ENCODE assay signal across 6 cellular contexts in genomic region chr19:1904385-1905070, GRCh38. TPM values are rescaled to one million over a fixed set of nuclear protein-coding genes. Genes with fewer than 3 reads are reported as not detected.
DNase-seq lines count a peak whose midpoint lies in the region; ATAC-seq and TF ChIP-seq lines count a peak whose summit lies in the region.

No MANE protein-coding gene starts in this region.

- WGBS in upper lobe of left lung, 2 donors: 34 to 39% methylated on average over 12 of the region's 12 CpGs

- H3K27ac ChIP-seq in upper lobe of left lung: peak overlapping the region; percentile 84 to 96 (median 87)

- H3K4me3 ChIP-seq in upper lobe of left lung: peak overlapping the region in 3 of 4 donors; percentile 77 to 90 (median 90)

- peak overlapping the region; percentile 85 for H3K4me3 Mint-ChIP-seq in activated naive CD4-positive, alpha-beta T cell treated with anti-CD3 and anti-CD28 coated beads, Interleukin-2, amount 50 U/mL, for 24 hours

- ATAC-seq in upper lobe of left lung (ENCODE audit: low FRiP score in 2 of 2) (peak; percentile 15 to 67), GM18520 (IDR thresholded peaks at IDR 0.05; ENCODE audit: unreplicated experiment) (no peak)

- no peaks in the 10 kb centered on the region for H3K9me3 Mint-ChIP-seq in activated naive CD4-positive, alpha-beta T cell treated with anti-CD3 and anti-CD28 coated beads, Interleukin-2, amount 50 U/mL, for 24 hours

- no peaks in the 10 kb centered on the region for H3K36me3 ChIP-seq in upper lobe of left lung

- no peak for TF ChIP-seq CTCF in upper lobe of left lung (IDR thresholded peaks at IDR 0.05)

- H3K27me3 ChIP-seq in upper lobe of left lung: no peaks in the 10 kb centered on the region

- no peaks in the 10 kb centered on the region for H3K9me3 ChIP-seq in upper lobe of left lung

- no peak for TF ChIP-seq EP300 in upper lobe of left lung (IDR thresholded peaks at IDR 0.05)

- no peak for DNase-seq in activated naive CD4-positive, alpha-beta T cell treated with Interleukin-2 at 50 U/mL for 16 hours
- DNase-seq in RPMI8226: peak; percentile 93
- DNase-seq in iPS DF 19.7 (ENCODE audit: low read depth, low spot score): peak; percentile 90
- DNase-seq in upper lobe of left lung: peak in 1 of 2 donors; percentile 90

- peak overlapping the region; percentile 56 for H3K27ac Mint-ChIP-seq in activated naive CD4-positive, alpha-beta T cell treated with anti-CD3 and anti-CD28 coated beads, Interleukin-2, amount 50 U/mL, for 24 hours

- peak in 1 of 4 donors; percentile 43 for TF ChIP-seq POLR2A in upper lobe of left lung (IDR thresholded peaks at IDR 0.05)

- H3K36me3 Mint-ChIP-seq in activated naive CD4-positive, alpha-beta T cell treated with anti-CD3 and anti-CD28 coated beads, Interleukin-2, amount 50 U/mL, for 24 hours: no peaks in the 10 kb centered on the region

- no peaks in the 10 kb centered on the region for H3K27me3 Mint-ChIP-seq in activated naive CD4-positive, alpha-beta T cell treated with anti-CD3 and anti-CD28 coated beads, Interleukin-2, amount 50 U/mL, for 24 hours

- peaks cover 29 to 55% (median 43%) of the 10 kb centered on the region in 4 donors for H3K4me1 ChIP-seq in upper lobe of left lung

- H3K4me1 Mint-ChIP-seq in activated naive CD4-positive, alpha-beta T cell treated with anti-CD3 and anti-CD28 coated beads, Interleukin-2, amount 50 U/mL, for 24 hours: peaks cover 34% of the 10 kb centered on the region

RNA-seq across cellular contexts. Expression of gene ADAT3, which starts 0.7 kb away (rescaled TPM):
- total RNA-seq in upper lobe of left lung: 10 to 100 TPM in 4 of 6 donors, 1 to 10 TPM in 2; 6.1 to 25.1 (median 12.0) TPM

RNA-seq across cellular contexts. Expression of gene SCAMP4, which starts 0.7 kb away (rescaled TPM):
- total RNA-seq in upper lobe of left lung: 100 to 1,000 TPM in 1 of 6 donors, 10 to 100 TPM in 5; 52.0 to 117 (median 75.3) TPM

RNA-seq across cellular contexts. Expression of gene ABHD17A, which starts 19.2 kb away (rescaled TPM):
- total RNA-seq in upper lobe of left lung: 100 to 1,000 TPM in 4 of 6 donors, 10 to 100 TPM in 2; 63.4 to 143 (median 108) TPM

RNA-seq across cellular contexts. Expression of gene CSNK1G2, which starts 36.4 kb away (rescaled TPM):
- total RNA-seq in upper lobe of left lung: 100 to 1,000 TPM in 1 of 6 donors, 10 to 100 TPM in 5; 49.9 to 176 (median 75.4) TPM

RNA-seq across cellular contexts. Expression of gene KLF16, which starts 41.1 kb away (rescaled TPM):
- total RNA-seq in upper lobe of left lung: 10 to 100 TPM in 4 of 6 donors, 1 to 10 TPM in 2; 6.9 to 39.9 (median 16.4) TPM
